ENCODE assay signal across 22 cellular contexts in the genomic region with DNA sequence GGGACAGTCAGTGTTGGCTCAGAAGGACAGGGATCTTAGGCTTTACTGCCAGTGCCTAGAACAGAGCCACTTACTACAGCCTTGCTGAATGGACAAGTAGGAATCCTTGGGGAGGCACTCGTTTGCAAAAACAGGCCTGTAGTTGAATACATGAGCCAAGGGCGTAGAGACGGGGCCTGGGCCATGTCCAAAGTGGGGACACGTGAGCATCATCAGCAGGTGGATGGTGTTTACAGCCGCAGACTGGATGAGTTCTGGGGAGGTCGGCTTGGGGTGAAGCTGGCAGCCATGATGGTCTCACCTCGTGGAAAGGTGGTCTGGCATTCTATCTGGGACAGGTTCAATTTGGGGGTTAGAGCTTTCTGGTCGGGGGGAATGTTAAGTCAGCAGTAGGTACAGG. TPM values are rescaled to one million over a fixed set of nuclear protein-coding genes. Genes with fewer than 3 reads are reported as not detected.
"Had no signal": no experiment of that assay in that cellular context is flagged by ENCODE, and none has a peak within 500 bp of the region (broad histone marks: within the 10 kb centered on the region; RNA-seq: fewer than 3 reads in every experiment).

No MANE protein-coding gene starts in this region.

- H3K36me3 ChIP-seq: MG63 had no signal

- H3K9ac ChIP-seq: SK-N-SH had no signal

- DNase-seq: Karpas-422; KG1; MG63; NCI-H1092 treated with DMSO at 0.1 percent for 48 hours; NCI-H1436; NCI-H1694; NCI-H187 treated with DMSO at 0.1 percent for 48 hours; NCI-H2029 treated with DMSO at 0.1 percent for 48 hours; NCI-H2227 treated with DMSO at 0.1 percent for 48 hours; NCI-H524; NCI-H526 treated with DMSO at 0.1 percent for 48 hours; NCI-H748 treated with DMSO at 0.1 percent for 48 hours; NK-92 treated with Interleukin-12 subunit alpha and Interleukin-12 subunit beta, amount 100 ng/mL, for 24 hours; PC-3; SHP77; SK-N-SH; SW 1271 had no signal

- ATAC-seq: PC-3 had no signal

- H3K4me2 ChIP-seq: SK-N-SH had no signal

- H3K9me3 ChIP-seq: MG63, SK-N-SH had no signal

- H3K4me3 ChIP-seq: MG63 had no signal

- H3K27ac ChIP-seq: RWPE1 had no signal

- H3K27me3 ChIP-seq: MG63 had no signal

RNA-seq across cellular contexts. Expression of a gene that starts 17.5 kb away (rescaled TPM):
- total RNA-seq: HT-29, PC-3 had no signal

RNA-seq across cellular contexts. Expression of a gene that starts 25.0 kb away (rescaled TPM):
- total RNA-seq: HT-29, NCI-H460, OCI-LY7, PC-3, SK-MEL-5 had no signal
- polyA plus RNA-seq: SK-N-SH had no signal
